Comparison of ENCODE assay signal across 11 cellular contexts in the genomic region with DNA sequence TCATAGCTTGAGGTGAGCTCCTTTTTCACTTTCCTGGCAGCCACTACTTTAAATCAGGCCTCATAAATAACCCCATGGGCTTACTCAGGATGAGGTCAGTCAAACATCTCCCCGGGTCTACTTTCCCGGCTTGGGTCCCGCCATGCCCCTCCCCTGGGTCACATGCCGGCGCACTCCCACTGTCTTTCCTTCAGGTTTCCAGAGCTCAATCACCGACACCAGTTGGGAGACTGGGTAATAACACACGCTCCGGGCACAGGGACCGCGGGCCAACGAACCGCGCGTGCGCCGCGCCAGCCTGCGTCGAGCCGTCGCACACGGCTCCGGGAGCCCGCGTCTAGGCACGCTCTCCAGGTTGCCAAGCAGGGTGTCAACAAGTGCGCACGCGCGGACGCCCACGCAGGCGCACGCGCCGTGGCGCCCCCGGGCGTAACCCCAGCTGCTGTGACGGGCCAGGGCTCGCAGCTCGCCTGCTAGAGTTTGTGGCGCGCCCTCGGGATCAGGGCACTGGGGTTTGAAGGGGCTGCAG. TPM values are rescaled to one million over a fixed set of nuclear protein-coding genes. Genes with fewer than 3 reads are reported as not detected.
DNase-seq lines count a peak whose midpoint lies in the region; ATAC-seq, FAIRE-seq and TF ChIP-seq lines count a peak whose summit lies in the region.
"Had no signal": no experiment of that assay in that cellular context is flagged by ENCODE, and none has a peak within 500 bp of the region (broad histone marks: within the 10 kb centered on the region; RNA-seq: fewer than 3 reads in every experiment).

No MANE protein-coding gene starts in this region.

- peaks cover 83% of the 10 kb centered on the region for H3K27me3 Mint-ChIP-seq in dendritic cell treated with granulocyte-macrophage colony-stimulating factor and Interleukin-4, amounts not matched to agents 40 ng/mL and 50 ng/mL, for 4 days
- H3K27me3 Mint-ChIP-seq in CD4-positive, alpha-beta T cell: peaks cover 80% of the 10 kb centered on the region

- no peaks in the 10 kb centered on the region for H3K9me3 ChIP-seq in CD4-positive, alpha-beta T cell (ENCODE audit: control insufficient read depth, low read length)

- POLR2A ChIA-PET in CD4-positive, alpha-beta T cell (lab: Charles Lee): no interaction called here

- peak overlapping the region; percentile 5 for H3K4me3 Mint-ChIP-seq in dendritic cell treated with granulocyte-macrophage colony-stimulating factor and Interleukin-4, amounts not matched to agents 40 ng/mL and 50 ng/mL, for 4 days
- no peak overlapping the region for H3K4me3 Mint-ChIP-seq in CD4-positive, alpha-beta T cell

- peaks cover 8% of the 10 kb centered on the region for H3K4me1 Mint-ChIP-seq in dendritic cell treated with granulocyte-macrophage colony-stimulating factor and Interleukin-4, amounts not matched to agents 40 ng/mL and 50 ng/mL, for 4 days (ENCODE audit: low read depth)
- H3K4me1 Mint-ChIP-seq in CD4-positive, alpha-beta T cell (ENCODE audit: low read depth): no peaks in the 10 kb centered on the region
- H3K4me1 Mint-ChIP-seq: CD14-positive monocyte had no signal

- FAIRE-seq in urothelium cell line (lab: Jason Lieb, UNC): peak; percentile 97

- intact Hi-C loops in dendritic cell treated with granulocyte-macrophage colony-stimulating factor and Interleukin-4, amounts not matched to agents 40 ng/mL and 50 ng/mL, for 4 days (cut with micrococcal nuclease): no loop called here
- intact Hi-C loops in CD4-positive, alpha-beta T cell (cut with DNase I, micrococcal nuclease): no loop called here
- intact Hi-C loops in head of caudate nucleus (cut with DNase I): no loop called here

- DNase-seq in stimulated activated CD4-positive, alpha-beta T cell treated with anti-CD3 and anti-CD28 coated beads, Interleukin-15, amount 100 ng/mL, for 24 hours: peak; percentile 7
- no peak for DNase-seq in stimulated activated CD4-positive, alpha-beta T cell treated with anti-CD3 and anti-CD28 coated beads, Interleukin-4, amount 100 ng/mL, for 1 hour
- peak; percentile 27 for DNase-seq in medulla oblongata (ENCODE audit: extremely low spot score)
- DNase-seq in urothelium cell line (ENCODE audit: low spot score): peak; percentile 96
- no peak for DNase-seq in CD4-positive, alpha-beta T cell
- no peak for DNase-seq in T-helper 2 cell
- DNase-seq in head of caudate nucleus: no peak
- DNase-seq: activated CD4-positive, CD25-positive, alpha-beta regulatory T cell treated with anti-CD3 and anti-CD28 coated beads, Interleukin-2, amount 50 U/mL, for 72 hours had no signal

- no peak overlapping the region for H3K27ac Mint-ChIP-seq in dendritic cell treated with granulocyte-macrophage colony-stimulating factor and Interleukin-4, amounts not matched to agents 40 ng/mL and 50 ng/mL, for 4 days
- no peak overlapping the region for H3K27ac Mint-ChIP-seq in CD4-positive, alpha-beta T cell
- H3K27ac Mint-ChIP-seq: CD14-positive monocyte had no signal

- no peak overlapping the region for H3K27ac ChIP-seq in CD4-positive, alpha-beta T cell (ENCODE audit: low read depth, low read length)

- TF ChIP-seq CTCF in CD4-positive, alpha-beta T cell (IDR thresholded peaks at IDR 0.05): no peak

- ATAC-seq in CD4-positive, alpha-beta T cell (ENCODE audit: poor library complexity): no peak

- CTCF ChIA-PET in CD4-positive, alpha-beta T cell (lab: Charles Lee): no interaction called here

- H3K36me3 Mint-ChIP-seq in dendritic cell treated with granulocyte-macrophage colony-stimulating factor and Interleukin-4, amounts not matched to agents 40 ng/mL and 50 ng/mL, for 4 days (ENCODE audit: low read depth): no peaks in the 10 kb centered on the region
- H3K36me3 Mint-ChIP-seq in CD4-positive, alpha-beta T cell (ENCODE audit: low read depth): no peaks in the 10 kb centered on the region

- H3K27me3 ChIP-seq in CD4-positive, alpha-beta T cell (ENCODE audit: control insufficient read depth, insufficient read depth, low read length): peaks cover 65% of the 10 kb centered on the region

- H3K9me3 Mint-ChIP-seq in dendritic cell treated with granulocyte-macrophage colony-stimulating factor and Interleukin-4, amounts not matched to agents 40 ng/mL and 50 ng/mL, for 4 days: no peaks in the 10 kb centered on the region
- H3K9me3 Mint-ChIP-seq in CD4-positive, alpha-beta T cell: peaks cover 8% of the 10 kb centered on the region

RNA-seq across cellular contexts. Expression of gene TFAP2B, which starts 31.6 kb away (rescaled TPM):
- total RNA-seq in CD4-positive, alpha-beta T cell: not detected
- total RNA-seq: lung had no signal

Comparison
In these comparisons a context has a peak if more than half of its experiments do, and no peak if none do; other contexts are left out.
1. DNase-seq: peak in stimulated activated CD4-positive, alpha-beta T cell treated with anti-CD3 and anti-CD28 coated beads, Interleukin-15, amount 100 ng/mL, for 24 hours (single experiment), medulla oblongata (single experiment) and urothelium cell line (single experiment); none in stimulated activated CD4-positive, alpha-beta T cell treated with anti-CD3 and anti-CD28 coated beads, Interleukin-4, amount 100 ng/mL, for 1 hour (single experiment), CD4-positive, alpha-beta T cell (0 of 10), T-helper 2 cell (0 of 5) and head of caudate nucleus (0 of 42).